1 cellular context compared by ENCODE assay signal in genomic region chr13:66835040-66835628, GRCh38.
TF ChIP-seq lines count a peak whose summit lies in the region.

No MANE protein-coding gene starts in this region.

TF ChIP-seq in K562, 482 proteins besides CTCF, POLR2A, EP300 and RAD21 (continued from another document and continues in another):
- TF ChIP-seq CREB3L1 (IDR thresholded peaks at IDR 0.05; ENCODE audit: borderline replicate concordance, low read depth): no peak
- no peak for TF ChIP-seq ATF6 (CRISPR knock-in tag; IDR thresholded peaks at IDR 0.05)
- no peak for TF ChIP-seq DLX4 (CRISPR knock-in tag; IDR thresholded peaks at IDR 0.05)
- TF ChIP-seq CCAR2 (IDR thresholded peaks at IDR 0.05; ENCODE audit: low read depth, low read length): no peak
- TF ChIP-seq CBFA2T3 (IDR thresholded peaks at IDR 0.05): 0 out of 2 replicates have a peak, but pooled peaks have one; percentile 27
- TF ChIP-seq SUPT5H (IDR thresholded peaks at IDR 0.05): no peak
- no peak for TF ChIP-seq HBP1 (CRISPR knock-in tag; IDR thresholded peaks at IDR 0.05)
- no peak for TF ChIP-seq HNRNPK (IDR thresholded peaks at IDR 0.05; ENCODE audit: low read depth, low read length, poor library complexity, severe bottlenecking)
- no peak for TF ChIP-seq MLX (CRISPR knock-in tag; conservative IDR thresholded peaks at IDR 0.05)
- peak; percentile 16; the same call in 1 of the 2 replicates for TF ChIP-seq TAL1 (IDR thresholded peaks at IDR 0.05)
- no peak for TF ChIP-seq REST (CRISPR knock-in tag; IDR thresholded peaks at IDR 0.05; ENCODE audit: low read depth)
- peak; percentile 64 for TF ChIP-seq ARID1B (IDR thresholded peaks at IDR 0.05)
- TF ChIP-seq PRPF4 (IDR thresholded peaks at IDR 0.05; ENCODE audit: insufficient read depth, low read depth, low read length, poor library complexity, severe bottlenecking): no peak
- TF ChIP-seq SRSF3 (IDR thresholded peaks at IDR 0.05; ENCODE audit: insufficient read depth, low read length): no peak
- no peak for TF ChIP-seq STAT5A (IDR thresholded peaks at IDR 0.05; ENCODE audit: borderline replicate concordance, low read length)
- no peak for TF ChIP-seq ZKSCAN3 (CRISPR knock-in tag; IDR thresholded peaks at IDR 0.05)
- no peak for TF ChIP-seq U2AF2 (optimal IDR thresholded peaks at IDR 0.05; ENCODE audit: low read depth, low read length)
- TF ChIP-seq CEBPG (CRISPR knock-in tag; IDR thresholded peaks at IDR 0.05): no peak
- no peak for TF ChIP-seq CEBPG (tag; conservative IDR thresholded peaks at IDR 0.05 in 1 of 2, IDR thresholded peaks at IDR 0.05 in 1 of 2)
- no peak for TF ChIP-seq JUND (IDR thresholded peaks at IDR 0.05; ENCODE audit: borderline replicate concordance, low read depth, low read length)
- TF ChIP-seq JUND (tag; IDR thresholded peaks at IDR 0.05; ENCODE audit: borderline replicate concordance, low read depth, low read length): peak; percentile 44; the same call in 1 of the 3 replicates
- peak in 1 of 3 experiments; percentile 20 for TF ChIP-seq YY1 (IDR thresholded peaks at IDR 0.05; ENCODE audit: borderline replicate concordance in 1 of 3, control insufficient read depth in 1 of 3, extremely low read depth in 1 of 3, insufficient read depth in 3 of 3, insufficient read length in 1 of 3, insufficient replicate concordance in 2 of 3, low read depth in 1 of 3, low read length in 2 of 3)
- 0 out of 2 replicates have a peak, but pooled peaks have one; percentile 17 for TF ChIP-seq ATF7 (IDR thresholded peaks at IDR 0.05)
- no peak for TF ChIP-seq ZBTB5 (IDR thresholded peaks at IDR 0.05)
- TF ChIP-seq MEIS2 (IDR thresholded peaks at IDR 0.05; ENCODE audit: partially characterized antibody): peak; percentile 93
- TF ChIP-seq ZSCAN32 (CRISPR knock-in tag; IDR thresholded peaks at IDR 0.05): no peak
- peak; percentile 31; the same call in 1 of the 2 replicates for TF ChIP-seq TEAD4 (IDR thresholded peaks at IDR 0.05; ENCODE audit: low read length)
- TF ChIP-seq TEAD4 (CRISPR knock-in tag; IDR thresholded peaks at IDR 0.05; ENCODE audit: borderline replicate concordance): no peak
- TF ChIP-seq BHLHE40 (IDR thresholded peaks at IDR 0.05; ENCODE audit: low read length): no peak
- TF ChIP-seq DACH1 (IDR thresholded peaks at IDR 0.05; ENCODE audit: partially characterized antibody): no peak
- TF ChIP-seq CBX2 (IDR thresholded peaks at IDR 0.05; ENCODE audit: insufficient read depth, low read length, poor library complexity, severe bottlenecking): no peak
- TF ChIP-seq MITF (IDR thresholded peaks at IDR 0.05): no peak
- TF ChIP-seq HDAC8 (tag; IDR thresholded peaks at IDR 0.05): no peak
- no peak for TF ChIP-seq ZFP91 (CRISPR knock-in tag; IDR thresholded peaks at IDR 0.05)
- peak; percentile 28; the same call in 1 of the 2 replicates for TF ChIP-seq SMARCC2 (IDR thresholded peaks at IDR 0.05; ENCODE audit: low read depth)
- TF ChIP-seq DDX20 (tag; IDR thresholded peaks at IDR 0.05; ENCODE audit: low read depth): no peak
- peak in 1 of 2 experiments; percentile 84; a peak in 2 of 4 replicates for TF ChIP-seq FOXA3 (CRISPR knock-in tag; conservative IDR thresholded peaks at IDR 0.05 in 1 of 2, IDR thresholded peaks at IDR 0.05 in 1 of 2)
- peak; percentile 36 for TF ChIP-seq PRDM10 (IDR thresholded peaks at IDR 0.05; ENCODE audit: partially characterized antibody)
- TF ChIP-seq ZNF384 (IDR thresholded peaks at IDR 0.05; ENCODE audit: low read depth, low read length): no peak
